Comparison of ENCODE assay signal across 8 cellular contexts in genomic region chr19:53333466-53334449, GRCh38. TPM values are rescaled to one million over a fixed set of nuclear protein-coding genes. Genes with fewer than 3 reads are reported as not detected.
DNase-seq lines count a peak whose midpoint lies in the region; ATAC-seq, FAIRE-seq and TF ChIP-seq lines count a peak whose summit lies in the region.

TSS of gene ZNF845 (plus strand) at chr19:53333749. CDS start at chr19:53341308, 7,559 bp downstream.

- peaks cover 16% of the 10 kb centered on the region for H3K79me2 ChIP-seq in astrocyte (ENCODE audit: insufficient read depth, low read length)

- peak within 1 kb of the TSS; percentile 99 for H3K4me3 Mint-ChIP-seq in astrocyte (ENCODE audit: unreplicated experiment)

- H3K9ac ChIP-seq in astrocyte (ENCODE audit: low read length): peak within 1 kb of the TSS; percentile 93

- no peaks in the 10 kb centered on the region for H3K4me1 ChIP-seq in astrocyte (ENCODE audit: insufficient read depth, low read length)

- H3K9me3 Mint-ChIP-seq in astrocyte (ENCODE audit: unreplicated experiment): peaks cover 15% of the 10 kb centered on the region

- H3K4me2 ChIP-seq in astrocyte (ENCODE audit: low read length): peak within 1 kb of the TSS; percentile 97

- no peaks in the 10 kb centered on the region for H4K20me1 ChIP-seq in astrocyte (ENCODE audit: insufficient read depth, low read length)

- H3K36me3 Mint-ChIP-seq in astrocyte (ENCODE audit: low read depth, unreplicated experiment): peaks cover 12% of the 10 kb centered on the region

- H3K27ac ChIP-seq in astrocyte (ENCODE audit: low read depth, low read length): peak within 1 kb of the TSS; percentile 67

- peak; percentile 73 for TF ChIP-seq POLR2A in GM15510 (IDR thresholded peaks at IDR 0.05; ENCODE audit: borderline replicate concordance, extremely low read depth, insufficient read length)

- DNase-seq in NCI-H146 treated with DMSO at 0.1 percent for 48 hours (lab: John Stamatoyannopoulos, UW; ENCODE audit: unreplicated experiment) (peak; percentile 89), T-helper 2 cell (peak; percentile 91 to 95 (median 92)), astrocyte (ENCODE audit: low read depth) (peak; percentile 83), hepatic stellate cell (ENCODE audit: low spot score) (peak; percentile 86), renal cortical epithelial cell (ENCODE audit: low read depth) (peak; percentile 73), 8988T (no peak)

- H3K27me3 Mint-ChIP-seq in astrocyte (ENCODE audit: low read depth, unreplicated experiment): no peaks in the 10 kb centered on the region

- peak within 1 kb of the TSS; percentile 99 for H3K4me3 ChIP-seq in astrocyte (ENCODE audit: insufficient read depth, low read depth, low read length)

- no peaks in the 10 kb centered on the region for H3K27me3 ChIP-seq in astrocyte (ENCODE audit: insufficient read depth, low read length)

- peak within 1 kb of the TSS; percentile 91 for H3K27ac Mint-ChIP-seq in astrocyte (ENCODE audit: unreplicated experiment)

- peak; percentile 93 for ATAC-seq in HG02852 (IDR thresholded peaks at IDR 0.05; ENCODE audit: unreplicated experiment)

- FAIRE-seq in astrocyte (lab: Jason Lieb, UNC): no peak

- no peak for TF ChIP-seq CTCF in astrocyte (IDR thresholded peaks at IDR 0.05; ENCODE audit: insufficient read depth, low read depth, low read length)

- peaks cover 3% of the 10 kb centered on the region for H3K4me1 Mint-ChIP-seq in astrocyte (ENCODE audit: low read depth, unreplicated experiment)

- H3K36me3 ChIP-seq in astrocyte (ENCODE audit: insufficient read depth, low read length): no peaks in the 10 kb centered on the region

- H3K9me3 ChIP-seq in astrocyte (ENCODE audit: insufficient read depth, low read depth, low read length): peaks cover 8% of the 10 kb centered on the region

- peak within 1 kb of the TSS; percentile 98 for H2AFZ ChIP-seq in astrocyte (ENCODE audit: low read depth, low read length)

RNA-seq across cellular contexts. Expression of gene ZNF845, which starts in this region (rescaled TPM):
- 5.3 and 6.3 TPM in 2 replicates for total RNA-seq in astrocyte
- 9.2 and 15.6 TPM in 2 replicates for total RNA-seq in renal cortical epithelial cell
